8 cellular contexts compared by ENCODE assay signal in genomic region chr2:216082805-216083204, GRCh38. TPM values are rescaled to one million over a fixed set of nuclear protein-coding genes. Genes with fewer than 3 reads are reported as not detected.
DNase-seq lines count a peak whose midpoint lies in the region; ATAC-seq and TF ChIP-seq lines count a peak whose summit lies in the region.

No MANE protein-coding gene starts in this region.

- 78 to 84% (median 82%) methylated on average over 3 of the region's 3 CpGs for WGBS in ovary, 3 donors

- no peaks in the 10 kb centered on the region for H3K9me3 Mint-ChIP-seq in stimulated activated naive CD8-positive, alpha-beta T cell treated with anti-CD3 and anti-CD28 coated beads, Interleukin-15, Interleukin-2, amounts not matched to agents 100 ng/mL and 50 ng/mL, for 24 hours

- H3K27me3 Mint-ChIP-seq in stimulated activated naive CD8-positive, alpha-beta T cell treated with anti-CD3 and anti-CD28 coated beads, Interleukin-15, Interleukin-2, amounts not matched to agents 100 ng/mL and 50 ng/mL, for 24 hours, result no peaks in the 10 kb centered on the region

- H3K4me3 ChIP-seq in cardiac muscle cell (no peak overlapping the region), right atrium auricular region (no peak overlapping the region), OCI-LY7 (ENCODE audit: low read depth, low read length, poor library complexity, severe bottlenecking) (peak overlapping the region; percentile 73), ovary (no peak overlapping the region)

- no peak for TF ChIP-seq EP300 in ovary (IDR thresholded peaks at IDR 0.05)

- no peaks in the 10 kb centered on the region for H4K20me1 ChIP-seq in OCI-LY7 (ENCODE audit: insufficient read depth, low read length)

- no peaks in the 10 kb centered on the region for H3K9me2 ChIP-seq in OCI-LY7 (ENCODE audit: insufficient read depth, low read length)

- intact Hi-C loops in OCI-LY7 (cut with micrococcal nuclease; ENCODE audit: unreplicated experiment), result no loop called here
- intact Hi-C loops in ovary (cut with DNase I), result no loop called here

- H3K36me3 ChIP-seq in cardiac muscle cell (no peaks in the 10 kb centered on the region), right atrium auricular region (no peaks in the 10 kb centered on the region), OCI-LY7 (ENCODE audit: insufficient read depth, low read length) (no peaks in the 10 kb centered on the region), ovary (no peaks in the 10 kb centered on the region)

- no peak for ATAC-seq in HG03442 (IDR thresholded peaks at IDR 0.05; ENCODE audit: unreplicated experiment)

- BruUV-seq in OCI-LY7 (replicated peaks; lab: Mats Ljungman, UMichigan), result no TSS peak

- no peak for TF ChIP-seq CTCF in cardiac muscle cell (IDR thresholded peaks at IDR 0.05; ENCODE audit: low read depth, low read length)
- no peak for TF ChIP-seq CTCF in right atrium auricular region (IDR thresholded peaks at IDR 0.05)
- no peak for TF ChIP-seq CTCF in OCI-LY7 (conservative IDR thresholded peaks at IDR 0.05; ENCODE audit: low read length)
- no peak for TF ChIP-seq CTCF in ovary (IDR thresholded peaks at IDR 0.05)

- POLR2A ChIA-PET in OCI-LY7 (lab: Charles Lee), result interaction anchor here (0.9 kb wide), 1 partner anchor 10 kb away, joined by 4 read pairs; no protein-coding TSS in a partner anchor

- H3K36me3 Mint-ChIP-seq in stimulated activated naive CD8-positive, alpha-beta T cell treated with anti-CD3 and anti-CD28 coated beads, Interleukin-15, Interleukin-2, amounts not matched to agents 100 ng/mL and 50 ng/mL, for 24 hours (ENCODE audit: low read depth), result no peaks in the 10 kb centered on the region

- H3K4me1 ChIP-seq in cardiac muscle cell (ENCODE audit: low read depth) (peaks cover 8% of the 10 kb centered on the region), right atrium auricular region (peaks cover 0 to 14% of the 10 kb centered on the region in 2 donors), OCI-LY7 (ENCODE audit: insufficient read depth, low read length, poor library complexity, severe bottlenecking) (peaks cover 36% of the 10 kb centered on the region), ovary (ENCODE audit: insufficient read depth) (peaks cover 6% of the 10 kb centered on the region)

- H3K27ac Mint-ChIP-seq in stimulated activated naive CD8-positive, alpha-beta T cell treated with anti-CD3 and anti-CD28 coated beads, Interleukin-15, Interleukin-2, amounts not matched to agents 100 ng/mL and 50 ng/mL, for 24 hours, result peak overlapping the region; percentile 61

- H3K27me3 ChIP-seq in cardiac muscle cell (no peaks in the 10 kb centered on the region), right atrium auricular region (no peaks in the 10 kb centered on the region), ovary (no peaks in the 10 kb centered on the region)

- H2AFZ ChIP-seq in OCI-LY7 (ENCODE audit: low read length), result peak overlapping the region; percentile 13; the same call in 1 of the 2 replicates

- H3K4me3 Mint-ChIP-seq in stimulated activated naive CD8-positive, alpha-beta T cell treated with anti-CD3 and anti-CD28 coated beads, Interleukin-15, Interleukin-2, amounts not matched to agents 100 ng/mL and 50 ng/mL, for 24 hours, result peak overlapping the region; percentile 90

- H3K4me1 Mint-ChIP-seq in stimulated activated naive CD8-positive, alpha-beta T cell treated with anti-CD3 and anti-CD28 coated beads, Interleukin-15, Interleukin-2, amounts not matched to agents 100 ng/mL and 50 ng/mL, for 24 hours (ENCODE audit: low read depth), result peaks cover 58% of the 10 kb centered on the region

- no peaks in the 10 kb centered on the region for H3K79me2 ChIP-seq in OCI-LY7 (ENCODE audit: insufficient read depth, low read depth, low read length)

- no peak overlapping the region for H3K27ac ChIP-seq in cardiac muscle cell
- H3K27ac ChIP-seq in right atrium auricular region, result no peak overlapping the region
- peak overlapping the region; percentile 59 for H3K27ac ChIP-seq in OCI-LY7 (ENCODE audit: low read depth, low read length, poor library complexity, severe bottlenecking)
- H3K27ac ChIP-seq in ovary, result no peak overlapping the region

- no peaks in the 10 kb centered on the region for H3K9me3 ChIP-seq in cardiac muscle cell (ENCODE audit: low read depth)
- no peaks in the 10 kb centered on the region for H3K9me3 ChIP-seq in right atrium auricular region
- no peaks in the 10 kb centered on the region for H3K9me3 ChIP-seq in OCI-LY7 (ENCODE audit: low read length)
- no peaks in the 10 kb centered on the region for H3K9me3 ChIP-seq in ovary

- DNase-seq in cardiac muscle cell (ENCODE audit: low read depth in 1 of 2, low spot score in 1 of 2) (peak; percentile 13 to 25), right atrium auricular region (ENCODE audit: low spot score) (no peak), OCI-LY7 (ENCODE audit: low spot score) (peak; percentile 26), globus pallidus (ENCODE audit: low spot score) (peak; percentile 40), GM19238 (ENCODE audit: insufficient read length, low spot score) (no peak), ovary (no peak)

- TF ChIP-seq POLR2A in ovary (IDR thresholded peaks at IDR 0.05), result no peak

- peak overlapping the region; percentile 76 for H3K4me2 ChIP-seq in OCI-LY7 (ENCODE audit: low read length)

- CTCF ChIA-PET in OCI-LY7 (lab: Charles Lee; ENCODE audit: unreplicated experiment), result no interaction called here

RNA-seq across cellular contexts. Expression of gene TMEM169, which starts 1.1 kb away (rescaled TPM):
- total RNA-seq in cardiac muscle cell (1.2 and 1.8 TPM in 2 replicates), right atrium auricular region (under 1 TPM; 0.26 to 0.94 TPM), OCI-LY7 (2022) (0.42 and 0.57 TPM in 2 replicates), ovary (under 1 TPM; 0.25 to 0.79 (median 0.37) TPM)
- polyA plus RNA-seq in cardiac muscle cell (0.65 and 1.9 TPM in 2 replicates), ovary (under 1 TPM; 0.24 to 0.65 TPM)
- 0.09 and 0.59 TPM in 2 replicates for total RNA-seq in OCI-LY7 (2014; rRNA removed; shearing (Covaris generic))

RNA-seq across cellular contexts. Expression of gene PECR, which starts 1.2 kb away (rescaled TPM):
- total RNA-seq in cardiac muscle cell, result 6.4 and 12.8 TPM in 2 replicates
- 9.9 and 11.4 TPM in 2 replicates for polyA plus RNA-seq in cardiac muscle cell
- 1 to 10 TPM; 2.0 to 6.0 TPM for total RNA-seq in right atrium auricular region
- total RNA-seq in OCI-LY7 (2014; rRNA removed; shearing (Covaris generic)), result 2.3 and 7.3 TPM in 2 replicates
- 5.3 and 5.7 TPM in 2 replicates for total RNA-seq in OCI-LY7 (2022)
- 10 to 100 TPM in 4 of 7 donors, 1 to 10 TPM in 3; 7.0 to 15.0 (median 11.5) TPM for total RNA-seq in ovary
- polyA plus RNA-seq in ovary, result 10 to 100 TPM in 1 of 2 donors, 1 to 10 TPM in 1; 8.6 to 11.9 TPM

RNA-seq across cellular contexts. Expression of gene XRCC5, which starts 26.3 kb away (rescaled TPM):
- total RNA-seq in cardiac muscle cell (150 and 174 TPM in 2 replicates), right atrium auricular region (10 to 100 TPM; 89.9 to 93.7 TPM), OCI-LY7 (2022) (294 and 344 TPM in 2 replicates), ovary (100 to 1,000 TPM; 109 to 223 (median 206) TPM)
- polyA plus RNA-seq in cardiac muscle cell (233 and 241 TPM in 2 replicates), ovary (100 to 1,000 TPM; 110 to 216 TPM)
- 174 and 180 TPM in 2 replicates for total RNA-seq in OCI-LY7 (2014; rRNA removed; shearing (Covaris generic))

Comparison
In these comparisons a context has a peak if more than half of its experiments do, and no peak if none do; other contexts are left out.
1. DNase-seq: peak in cardiac muscle cell (2 of 2), OCI-LY7 (single experiment) and globus pallidus (single experiment); none in right atrium auricular region (single experiment), GM19238 (single experiment) and ovary (0 of 5).